In genomic region chr16:26969589-26970217, GRCh38 we compare ENCODE assay signal across 1 cellular context.
A peak's percentile ranks its signal among the peaks of the same experiment; 100 is the strongest.
TF ChIP-seq lines count a peak whose summit lies in the region.

No MANE protein-coding gene starts in this region.

TF ChIP-seq in K562, 482 proteins besides CTCF, POLR2A, EP300 and RAD21 (continued from another document and continues in another):
- TF ChIP-seq CEBPB (tag; IDR thresholded peaks at IDR 0.05) (no peak), RBM39 (optimal IDR thresholded peaks at IDR 0.05; ENCODE audit: low read depth, low read length) (no peak), MYBL2 (IDR thresholded peaks at IDR 0.05; ENCODE audit: low read depth) (no peak), MYBL2 (CRISPR knock-in tag; IDR thresholded peaks at IDR 0.05; ENCODE audit: borderline replicate concordance) (no peak), CREM (IDR thresholded peaks at IDR 0.05; ENCODE audit: low read depth) (no peak), TEAD2 (tag; IDR thresholded peaks at IDR 0.05) (peak; percentile 98), ZNF785 (CRISPR knock-in tag; IDR thresholded peaks at IDR 0.05) (no peak), ZNF280A (IDR thresholded peaks at IDR 0.05; ENCODE audit: low read depth, partially characterized antibody) (no peak), CBFA2T3 (IDR thresholded peaks at IDR 0.05) (no peak), RERE (CRISPR knock-in tag; IDR thresholded peaks at IDR 0.05; ENCODE audit: borderline replicate concordance) (no peak), ETS1 (conservative IDR thresholded peaks at IDR 0.05; ENCODE audit: control insufficient read depth, low read depth, low read length) (no peak), E2F3 (CRISPR knock-in tag; IDR thresholded peaks at IDR 0.05) (peak; percentile 76; the same call in 1 of the 2 replicates), MAZ (CRISPR knock-in tag; conservative IDR thresholded peaks at IDR 0.05 in 1 of 2, IDR thresholded peaks at IDR 0.05 in 1 of 2) (no peak), MBD1 (CRISPR knock-in tag; IDR thresholded peaks at IDR 0.05) (no peak), NFATC3 (IDR thresholded peaks at IDR 0.05) (no peak), ZNF232 (CRISPR knock-in tag; IDR thresholded peaks at IDR 0.05) (no peak), ZNF408 (CRISPR knock-in tag; IDR thresholded peaks at IDR 0.05; ENCODE audit: low read depth) (no peak), ZNF175 (CRISPR knock-in tag; IDR thresholded peaks at IDR 0.05; ENCODE audit: low read depth) (peak; percentile 88), ZNF584 (CRISPR knock-in tag; IDR thresholded peaks at IDR 0.05; ENCODE audit: low read depth) (peak; percentile 90), MYC (IDR thresholded peaks at IDR 0.05; ENCODE audit: low read depth, low read length) (no peak), MYC (CRISPR knock-in tag; IDR thresholded peaks at IDR 0.05; ENCODE audit: borderline replicate concordance, low read depth) (no peak)
- TF ChIP-seq, protein P1, sequence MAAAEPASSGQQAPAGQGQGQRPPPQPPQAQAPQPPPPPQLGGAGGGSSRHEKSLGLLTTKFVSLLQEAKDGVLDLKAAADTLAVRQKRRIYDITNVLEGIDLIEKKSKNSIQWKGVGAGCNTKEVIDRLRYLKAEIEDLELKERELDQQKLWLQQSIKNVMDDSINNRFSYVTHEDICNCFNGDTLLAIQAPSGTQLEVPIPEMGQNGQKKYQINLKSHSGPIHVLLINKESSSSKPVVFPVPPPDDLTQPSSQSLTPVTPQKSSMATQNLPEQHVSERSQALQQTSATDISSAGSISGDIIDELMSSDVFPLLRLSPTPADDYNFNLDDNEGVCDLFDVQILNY (CRISPR knock-in tag; IDR thresholded peaks at IDR 0.05) = no peak
- TF ChIP-seq, protein P2, sequence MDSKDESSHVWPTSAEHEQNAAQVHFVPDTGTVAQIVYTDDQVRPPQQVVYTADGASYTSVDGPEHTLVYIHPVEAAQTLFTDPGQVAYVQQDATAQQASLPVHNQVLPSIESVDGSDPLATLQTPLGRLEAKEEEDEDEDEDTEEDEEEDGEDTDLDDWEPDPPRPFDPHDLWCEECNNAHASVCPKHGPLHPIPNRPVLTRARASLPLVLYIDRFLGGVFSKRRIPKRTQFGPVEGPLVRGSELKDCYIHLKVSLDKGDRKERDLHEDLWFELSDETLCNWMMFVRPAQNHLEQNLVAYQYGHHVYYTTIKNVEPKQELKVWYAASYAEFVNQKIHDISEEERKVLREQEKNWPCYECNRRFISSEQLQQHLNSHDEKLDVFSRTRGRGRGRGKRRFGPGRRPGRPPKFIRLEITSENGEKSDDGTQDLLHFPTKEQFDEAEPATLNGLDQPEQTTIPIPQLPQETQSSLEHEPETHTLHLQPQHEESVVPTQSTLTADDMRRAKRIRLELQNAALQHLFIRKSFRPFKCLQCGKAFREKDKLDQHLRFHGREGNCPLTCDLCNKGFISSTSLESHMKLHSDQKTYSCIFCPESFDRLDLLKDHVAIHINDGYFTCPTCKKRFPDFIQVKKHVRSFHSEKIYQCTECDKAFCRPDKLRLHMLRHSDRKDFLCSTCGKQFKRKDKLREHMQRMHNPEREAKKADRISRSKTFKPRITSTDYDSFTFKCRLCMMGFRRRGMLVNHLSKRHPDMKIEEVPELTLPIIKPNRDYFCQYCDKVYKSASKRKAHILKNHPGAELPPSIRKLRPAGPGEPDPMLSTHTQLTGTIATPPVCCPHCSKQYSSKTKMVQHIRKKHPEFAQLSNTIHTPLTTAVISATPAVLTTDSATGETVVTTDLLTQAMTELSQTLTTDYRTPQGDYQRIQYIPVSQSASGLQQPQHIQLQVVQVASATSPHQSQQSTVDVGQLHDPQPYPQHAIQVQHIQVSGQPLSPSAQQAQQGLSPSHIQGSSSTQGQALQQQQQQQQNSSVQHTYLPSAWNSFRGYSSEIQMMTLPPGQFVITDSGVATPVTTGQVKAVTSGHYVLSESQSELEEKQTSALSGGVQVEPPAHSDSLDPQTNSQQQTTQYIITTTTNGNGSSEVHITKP (IDR thresholded peaks at IDR 0.05; ENCODE audit: partially characterized antibody) = no peak
- TF ChIP-seq, protein P3, sequence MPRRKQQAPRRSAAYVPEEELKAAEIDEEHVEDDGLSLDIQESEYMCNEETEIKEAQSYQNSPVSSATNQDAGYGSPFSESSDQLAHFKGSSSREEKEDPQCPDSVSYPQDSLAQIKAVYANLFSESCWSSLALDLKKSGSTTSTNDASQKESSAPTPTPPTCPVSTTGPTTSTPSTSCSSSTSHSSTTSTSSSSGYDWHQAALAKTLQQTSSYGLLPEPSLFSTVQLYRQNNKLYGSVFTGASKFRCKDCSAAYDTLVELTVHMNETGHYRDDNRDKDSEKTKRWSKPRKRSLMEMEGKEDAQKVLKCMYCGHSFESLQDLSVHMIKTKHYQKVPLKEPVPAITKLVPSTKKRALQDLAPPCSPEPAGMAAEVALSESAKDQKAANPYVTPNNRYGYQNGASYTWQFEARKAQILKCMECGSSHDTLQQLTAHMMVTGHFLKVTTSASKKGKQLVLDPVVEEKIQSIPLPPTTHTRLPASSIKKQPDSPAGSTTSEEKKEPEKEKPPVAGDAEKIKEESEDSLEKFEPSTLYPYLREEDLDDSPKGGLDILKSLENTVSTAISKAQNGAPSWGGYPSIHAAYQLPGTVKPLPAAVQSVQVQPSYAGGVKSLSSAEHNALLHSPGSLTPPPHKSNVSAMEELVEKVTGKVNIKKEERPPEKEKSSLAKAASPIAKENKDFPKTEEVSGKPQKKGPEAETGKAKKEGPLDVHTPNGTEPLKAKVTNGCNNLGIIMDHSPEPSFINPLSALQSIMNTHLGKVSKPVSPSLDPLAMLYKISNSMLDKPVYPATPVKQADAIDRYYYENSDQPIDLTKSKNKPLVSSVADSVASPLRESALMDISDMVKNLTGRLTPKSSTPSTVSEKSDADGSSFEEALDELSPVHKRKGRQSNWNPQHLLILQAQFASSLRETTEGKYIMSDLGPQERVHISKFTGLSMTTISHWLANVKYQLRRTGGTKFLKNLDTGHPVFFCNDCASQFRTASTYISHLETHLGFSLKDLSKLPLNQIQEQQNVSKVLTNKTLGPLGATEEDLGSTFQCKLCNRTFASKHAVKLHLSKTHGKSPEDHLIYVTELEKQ (CRISPR knock-in tag; IDR thresholded peaks at IDR 0.05) = peak; percentile 68; the same call in 1 of the 2 replicates
- TF ChIP-seq, protein P4, sequence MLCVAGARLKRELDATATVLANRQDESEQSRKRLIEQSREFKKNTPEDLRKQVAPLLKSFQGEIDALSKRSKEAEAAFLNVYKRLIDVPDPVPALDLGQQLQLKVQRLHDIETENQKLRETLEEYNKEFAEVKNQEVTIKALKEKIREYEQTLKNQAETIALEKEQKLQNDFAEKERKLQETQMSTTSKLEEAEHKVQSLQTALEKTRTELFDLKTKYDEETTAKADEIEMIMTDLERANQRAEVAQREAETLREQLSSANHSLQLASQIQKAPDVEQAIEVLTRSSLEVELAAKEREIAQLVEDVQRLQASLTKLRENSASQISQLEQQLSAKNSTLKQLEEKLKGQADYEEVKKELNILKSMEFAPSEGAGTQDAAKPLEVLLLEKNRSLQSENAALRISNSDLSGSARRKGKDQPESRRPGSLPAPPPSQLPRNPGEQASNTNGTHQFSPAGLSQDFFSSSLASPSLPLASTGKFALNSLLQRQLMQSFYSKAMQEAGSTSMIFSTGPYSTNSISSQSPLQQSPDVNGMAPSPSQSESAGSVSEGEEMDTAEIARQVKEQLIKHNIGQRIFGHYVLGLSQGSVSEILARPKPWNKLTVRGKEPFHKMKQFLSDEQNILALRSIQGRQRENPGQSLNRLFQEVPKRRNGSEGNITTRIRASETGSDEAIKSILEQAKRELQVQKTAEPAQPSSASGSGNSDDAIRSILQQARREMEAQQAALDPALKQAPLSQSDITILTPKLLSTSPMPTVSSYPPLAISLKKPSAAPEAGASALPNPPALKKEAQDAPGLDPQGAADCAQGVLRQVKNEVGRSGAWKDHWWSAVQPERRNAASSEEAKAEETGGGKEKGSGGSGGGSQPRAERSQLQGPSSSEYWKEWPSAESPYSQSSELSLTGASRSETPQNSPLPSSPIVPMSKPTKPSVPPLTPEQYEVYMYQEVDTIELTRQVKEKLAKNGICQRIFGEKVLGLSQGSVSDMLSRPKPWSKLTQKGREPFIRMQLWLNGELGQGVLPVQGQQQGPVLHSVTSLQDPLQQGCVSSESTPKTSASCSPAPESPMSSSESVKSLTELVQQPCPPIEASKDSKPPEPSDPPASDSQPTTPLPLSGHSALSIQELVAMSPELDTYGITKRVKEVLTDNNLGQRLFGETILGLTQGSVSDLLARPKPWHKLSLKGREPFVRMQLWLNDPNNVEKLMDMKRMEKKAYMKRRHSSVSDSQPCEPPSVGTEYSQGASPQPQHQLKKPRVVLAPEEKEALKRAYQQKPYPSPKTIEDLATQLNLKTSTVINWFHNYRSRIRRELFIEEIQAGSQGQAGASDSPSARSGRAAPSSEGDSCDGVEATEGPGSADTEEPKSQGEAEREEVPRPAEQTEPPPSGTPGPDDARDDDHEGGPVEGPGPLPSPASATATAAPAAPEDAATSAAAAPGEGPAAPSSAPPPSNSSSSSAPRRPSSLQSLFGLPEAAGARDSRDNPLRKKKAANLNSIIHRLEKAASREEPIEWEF (CRISPR knock-in tag; IDR thresholded peaks at IDR 0.05) = peak; percentile 97
